Comparison of ENCODE assay signal across 25 cellular contexts in the genomic region with DNA sequence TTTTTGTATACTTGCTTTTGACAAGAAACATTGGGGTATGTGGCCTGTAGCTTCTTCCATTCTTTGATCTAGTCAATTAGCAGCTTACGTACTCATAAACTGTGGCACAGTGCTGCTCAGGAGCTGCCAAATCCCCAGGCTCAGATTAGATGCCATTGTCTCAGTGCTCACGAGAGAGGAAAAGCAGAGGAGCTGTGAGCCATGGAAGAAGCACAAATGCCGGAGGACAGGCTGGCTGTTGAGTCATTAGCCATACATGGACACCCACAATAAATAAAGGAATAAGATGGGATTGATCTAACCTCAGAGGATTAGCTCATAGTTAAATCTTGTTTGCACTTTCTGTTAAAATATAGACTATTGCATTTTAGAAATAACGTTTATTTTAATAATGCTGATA.
DNase-seq lines count a peak whose midpoint lies in the region; ATAC-seq, FAIRE-seq and TF ChIP-seq lines count a peak whose summit lies in the region.
"Had no signal": no experiment of that assay in that cellular context is flagged by ENCODE, and none has a peak within 500 bp of the region (broad histone marks: within the 10 kb centered on the region; RNA-seq: fewer than 3 reads in every experiment).

No MANE protein-coding gene starts in this region.

- no peaks in the 10 kb centered on the region for H3K36me3 ChIP-seq in bronchial epithelial cell (ENCODE audit: control insufficient read depth, insufficient read depth, low read length)
- H3K36me3 ChIP-seq: esophagus squamous epithelium, sigmoid colon, SJSA1, stomach, upper lobe of right lung had no signal

- TF ChIP-seq CTCF in bronchial epithelial cell (IDR thresholded peaks at IDR 0.05; ENCODE audit: insufficient read depth, low read length, severe bottlenecking): no peak

- no peak for ATAC-seq in HG02981 (IDR thresholded peaks at IDR 0.05; ENCODE audit: unreplicated experiment)
- no peak for ATAC-seq in HG03039 (IDR thresholded peaks at IDR 0.05; ENCODE audit: unreplicated experiment)
- ATAC-seq in GM21447 (IDR thresholded peaks at IDR 0.05; ENCODE audit: unreplicated experiment): no peak
- ATAC-seq: activated CD8-positive, alpha-beta T cell treated with anti-CD3 and anti-CD28 coated beads, Interleukin-2, amount 10 ng/mL, durations not matched to agents 7 days and 5 days; activated T-cell treated with anti-CD3 and anti-CD28 coated beads, Interleukin-2, amount 50 U/mL, for 4 hours; CD8-positive, alpha-beta T cell; mucosa of descending colon; PC-3; upper lobe of right lung had no signal

- H3K27me3 ChIP-seq in bronchial epithelial cell (ENCODE audit: control insufficient read depth, insufficient read depth, low read length): no peaks in the 10 kb centered on the region
- H3K27me3 ChIP-seq: esophagus squamous epithelium, sigmoid colon, SJSA1, stomach, upper lobe of right lung had no signal

- no peak for FAIRE-seq in bronchial epithelial cell (lab: Jason Lieb, UNC)
- FAIRE-seq: HTR-8/SVneo had no signal

- peak; percentile 49 for DNase-seq in AG08395 (ENCODE audit: low spot score)
- DNase-seq in HCEC 1CT: peak; percentile 67
- DNase-seq in bronchial epithelial cell (ENCODE audit: low read depth): peak; percentile 52
- DNase-seq in hepatic stellate cell (ENCODE audit: low spot score): peak; percentile 9
- no peak for DNase-seq in NCI-H1417 treated with DMSO at 0.1 percent for 48 hours (lab: John Stamatoyannopoulos, UW)
- DNase-seq: activated B cell treated with CpG ODN at 0.5 μM for 24 hours; activated CD8-positive, alpha-beta T cell treated with anti-CD3 and anti-CD28 coated beads, Interleukin-2, amount 10 ng/mL, durations not matched to agents 7 days and 5 days; activated naive CD8-positive, alpha-beta T cell treated with anti-CD3 and anti-CD28 coated beads for 36 hours; activated T-cell treated with anti-CD3 and anti-CD28 coated beads, Interleukin-2, amount 50 U/mL, for 4 hours; CD8-positive, alpha-beta T cell; esophagus squamous epithelium; mucosa of descending colon; NCI-H1436; NCI-H2171; NCI-H748 treated with DMSO at 0.1 percent for 48 hours; PC-3; sigmoid colon; stimulated activated CD4-positive, alpha-beta T cell treated with anti-CD3 and anti-CD28 coated beads, Interleukin-1b, Interleukin-23, amount 100 ng/mL, for 48 hours; stomach; upper lobe of right lung had no signal

- H3K4me3 ChIP-seq in bronchial epithelial cell (ENCODE audit: low read depth, low read length): no peak overlapping the region
- H3K4me3 ChIP-seq: esophagus squamous epithelium, mucosa of descending colon, sigmoid colon, SJSA1, stomach, upper lobe of right lung had no signal
